24 cellular contexts compared by ENCODE assay signal in the genomic region with DNA sequence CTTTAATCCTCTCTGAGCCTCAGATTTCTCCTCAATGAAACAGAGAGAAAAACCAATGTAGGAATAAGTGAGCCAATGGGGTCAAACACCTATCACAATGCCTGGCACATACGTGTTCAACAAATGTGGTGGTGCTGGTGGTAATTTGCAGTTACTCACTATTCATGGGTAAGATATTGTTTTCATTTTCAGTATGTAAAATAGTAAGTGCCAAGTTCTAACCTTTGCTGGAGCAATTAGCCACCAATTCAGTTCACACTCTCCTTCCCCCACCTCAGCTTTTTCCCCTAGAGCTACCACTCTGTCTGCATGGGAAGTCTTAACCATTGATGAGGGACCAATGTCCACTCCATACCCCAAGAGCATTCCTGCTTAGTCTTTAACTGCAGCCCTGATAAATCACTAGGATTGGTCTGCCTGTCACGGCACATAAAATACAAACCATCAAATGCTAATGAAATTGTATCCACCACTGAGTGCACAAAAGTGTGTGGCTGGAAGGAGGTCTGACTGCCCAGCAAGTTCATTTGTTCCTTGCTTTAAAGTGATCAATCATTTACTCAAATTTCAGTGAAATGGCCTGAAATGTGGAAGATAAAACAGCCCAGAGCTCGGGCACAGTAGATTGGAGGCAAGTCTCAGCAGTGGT.
"Had no signal": no experiment of that assay in that cellular context is flagged by ENCODE, and none has a peak within 500 bp of the region (broad histone marks: within the 10 kb centered on the region; RNA-seq: fewer than 3 reads in every experiment).

No MANE protein-coding gene starts in this region.

- ATAC-seq: activated CD4-positive, CD25-positive, alpha-beta regulatory T cell treated with anti-CD3 and anti-CD28 coated beads, Interleukin-2, amount 50 U/mL, for 24 hours; activated CD8-positive, alpha-beta T cell treated with anti-CD3 and anti-CD28 coated beads, Interleukin-2, amount 10 ng/mL, durations not matched to agents 7 days and 5 days; SK-N-SH treated with all-trans-retinoic acid at 6 μM for 48 hours had no signal

- DNase-seq: activated CD4-positive, alpha-beta T cell treated with anti-CD3 and anti-CD28 coated beads for 4 hours; activated CD8-positive, alpha-beta memory T cell treated with anti-CD3 and anti-CD28 coated beads, Interleukin-2, amount 50 U/mL, for 48 hours; activated CD8-positive, alpha-beta T cell treated with anti-CD3 and anti-CD28 coated beads, Interleukin-2, amount 10 ng/mL, durations not matched to agents 7 days and 5 days; activated naive CD4-positive, alpha-beta T cell treated with anti-CD3 and anti-CD28 coated beads, Interleukin-2, amount 50 U/mL, for 16 hours; activated naive CD8-positive, alpha-beta T cell treated with anti-CD3 and anti-CD28 coated beads, Interleukin-2, amount 10 ng/mL, durations not matched to agents 7 days and 5 days; activated T-cell treated with anti-CD3 and anti-CD28 coated beads, Interleukin-2, amount 50 U/mL, for 1 hour; adrenal gland; anterior cingulate cortex; caudate nucleus; colonic mucosa; MM.1S; NCI-H1105; NCI-H1436; NCI-H1694 treated with DMSO at 0.1 percent for 48 hours; NCI-H2081; NCI-H510A treated with DMSO at 0.1 percent for 48 hours; Peyer's patch; SHP77; SW 1271 had no signal

- H3K4me1 ChIP-seq: adrenal gland, breast epithelium, colonic mucosa, Peyer's patch, SJSA1 had no signal

- H3K27ac ChIP-seq: adrenal gland, breast epithelium, colonic mucosa, Peyer's patch, RWPE1, SJSA1 had no signal

- H3K4me3 ChIP-seq: adrenal gland, breast epithelium, colonic mucosa, Peyer's patch, SJSA1 had no signal

- H3K27me3 ChIP-seq: adrenal gland, breast epithelium, colonic mucosa, Peyer's patch had no signal

- H3K36me3 ChIP-seq: adrenal gland, breast epithelium, colonic mucosa, Peyer's patch, SJSA1 had no signal

- H3K9me3 ChIP-seq: adrenal gland, breast epithelium, colonic mucosa, Peyer's patch, SJSA1 had no signal
